9 cellular contexts compared by ENCODE assay signal in the genomic region with DNA sequence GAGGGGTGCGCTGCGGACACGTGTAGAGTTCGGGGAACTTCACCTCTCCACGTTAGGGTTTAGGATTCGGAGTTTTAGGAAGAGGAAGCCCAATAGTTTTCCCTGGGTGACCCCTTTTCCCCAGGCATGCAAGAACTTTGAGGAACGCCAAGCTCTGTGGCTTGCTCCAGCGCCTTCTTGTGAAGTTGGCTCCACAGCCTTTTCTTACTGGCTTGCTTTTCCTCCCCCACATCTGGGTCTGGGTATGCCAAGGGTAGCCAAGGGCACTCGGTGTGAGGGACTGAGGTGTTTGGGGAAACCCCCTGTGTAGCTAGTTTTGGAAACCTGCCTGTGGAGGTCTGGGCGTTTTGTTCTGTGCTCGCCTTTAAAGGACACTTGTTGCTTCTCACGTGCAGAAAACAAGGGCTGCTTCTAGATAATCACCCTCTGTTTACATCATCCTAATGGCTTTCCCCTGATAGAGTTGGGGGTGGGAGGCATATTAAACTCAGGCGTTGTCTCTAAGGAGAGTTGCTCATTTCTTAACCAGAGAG. TPM values are rescaled to one million over a fixed set of nuclear protein-coding genes. Genes with fewer than 3 reads are reported as not detected.
DNase-seq lines count a peak whose midpoint lies in the region; ATAC-seq and TF ChIP-seq lines count a peak whose summit lies in the region.
"Had no signal": no experiment of that assay in that cellular context is flagged by ENCODE, and none has a peak within 500 bp of the region (broad histone marks: within the 10 kb centered on the region; RNA-seq: fewer than 3 reads in every experiment).

No MANE protein-coding gene starts in this region.

- H3K36me3 ChIP-seq in BE2C, result peaks cover 6% of the 10 kb centered on the region
- peaks cover 15% of the 10 kb centered on the region for H3K36me3 ChIP-seq in SK-N-MC (ENCODE audit: insufficient read depth, low read length)
- no peaks in the 10 kb centered on the region for H3K36me3 ChIP-seq in left ventricle myocardium inferior
- H3K36me3 ChIP-seq in parathyroid adenoma (ENCODE audit: control insufficient read depth, insufficient read depth, low read length), result no peaks in the 10 kb centered on the region

- H3K9me3 ChIP-seq in BE2C, result no peaks in the 10 kb centered on the region; the same call in 1 of the 2 replicates
- no peaks in the 10 kb centered on the region for H3K9me3 ChIP-seq in SK-N-MC (ENCODE audit: low read depth, low read length)
- H3K9me3 ChIP-seq in left ventricle myocardium inferior (replicated peaks), result no peaks in the 10 kb centered on the region
- H3K9me3 ChIP-seq in parathyroid adenoma (ENCODE audit: control insufficient read depth, low read length), result no peaks in the 10 kb centered on the region

- intact Hi-C loops in left ventricle myocardium inferior (cut with micrococcal nuclease), result no loop called here

- no peak for ATAC-seq in GM19351 (IDR thresholded peaks at IDR 0.05; ENCODE audit: unreplicated experiment)

- no peak for TF ChIP-seq CTCF in BE2C (IDR thresholded peaks at IDR 0.05; ENCODE audit: low read depth, low read length)
- no peak for TF ChIP-seq CTCF in left ventricle myocardium inferior (IDR thresholded peaks at IDR 0.05; ENCODE audit: borderline replicate concordance)
- TF ChIP-seq CTCF in parathyroid adenoma (IDR thresholded peaks at IDR 0.05), result no peak

- H3K4me3 ChIP-seq in BE2C (ENCODE audit: low read depth, low read length), result peak overlapping the region; percentile 67
- H3K4me3 ChIP-seq in SK-N-MC, result peak overlapping the region; percentile 91
- H3K4me3 ChIP-seq in left ventricle myocardium inferior, result peak overlapping the region; percentile 73
- peak overlapping the region; percentile 52 for H3K4me3 ChIP-seq in parathyroid adenoma (ENCODE audit: low read depth, low read length)

- H3K4me2 ChIP-seq in parathyroid adenoma (ENCODE audit: low read length), result peak overlapping the region; percentile 72

- H3K27ac ChIP-seq in SK-N-MC, result peak overlapping the region; percentile 14; the same call in 1 of the 2 replicates
- peak overlapping the region; percentile 87 for H3K27ac ChIP-seq in left ventricle myocardium inferior (replicated peaks)
- no peak overlapping the region for H3K27ac ChIP-seq in parathyroid adenoma

- H3K4me1 ChIP-seq in BE2C (peaks cover 9% of the 10 kb centered on the region), left ventricle myocardium inferior (peaks cover 39% of the 10 kb centered on the region), parathyroid adenoma (no peaks in the 10 kb centered on the region)

- no peaks in the 10 kb centered on the region for H3K79me2 ChIP-seq in parathyroid adenoma

- in situ Hi-C loops in G401 (cut with HindIII; ENCODE audit: low sequenced_read_pairs), result no loop called here

- DNase-seq in BE2C, result peak; percentile 16
- DNase-seq in SK-N-MC (ENCODE audit: low read depth, low spot score), result no peak
- DNase-seq in left ventricle myocardium inferior, result no peak
- no peak for DNase-seq in A172 (ENCODE audit: low spot score)
- DNase-seq in NCI-H774 (lab: John Stamatoyannopoulos, UW), result no peak
- no peak for DNase-seq in G401 (ENCODE audit: low spot score)

- H3K9ac ChIP-seq in SK-N-MC (ENCODE audit: insufficient read length) (peak overlapping the region; percentile 75), parathyroid adenoma (no peak overlapping the region)

- no peaks in the 10 kb centered on the region for H3K27me3 ChIP-seq in BE2C
- H3K27me3 ChIP-seq in left ventricle myocardium inferior (ENCODE audit: low read depth), result peaks cover 29% of the 10 kb centered on the region
- H3K27me3 ChIP-seq in parathyroid adenoma (ENCODE audit: control insufficient read depth, insufficient read depth, low read length), result no peaks in the 10 kb centered on the region

- H2AFZ ChIP-seq in parathyroid adenoma, result peak overlapping the region; percentile 25

RNA-seq across cellular contexts. Expression of a gene that starts 0.7 kb away (rescaled TPM):
- polyA plus RNA-seq in BE2C (2012; ENCODE audit: insufficient read depth, insufficient read length, low read depth), result 0.42 TPM
- total RNA-seq in left ventricle myocardium inferior, result 10.0 TPM
- 0.31 and 0.57 TPM in 2 replicates for total RNA-seq in A172 (2014; rRNA removed; shearing (Covaris generic))
- not detected in 2 replicates for total RNA-seq in G401 (2014; rRNA removed; shearing (Covaris generic))
- polyA plus RNA-seq: IgD-negative memory B cell had no signal
